Comparison of ENCODE assay signal across 21 cellular contexts in the genomic region with DNA sequence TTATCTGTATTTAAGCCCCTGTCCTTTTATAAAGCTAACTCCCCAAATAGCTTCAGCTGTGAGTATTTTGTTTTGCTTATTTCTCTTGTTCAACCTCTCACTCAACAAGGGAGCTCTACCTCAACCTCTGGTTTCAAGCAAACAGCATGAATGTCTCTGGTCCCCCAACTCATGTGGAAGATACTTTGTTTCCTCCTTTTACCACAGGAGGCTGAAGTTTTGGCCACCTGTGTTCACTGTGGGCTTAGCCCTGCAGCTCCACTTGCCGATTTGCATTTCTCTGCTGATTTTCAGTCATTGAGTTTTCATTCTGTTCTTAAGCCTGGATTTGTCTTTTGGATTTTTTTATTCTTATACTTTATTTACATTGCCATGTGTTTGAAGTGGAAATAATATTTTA.
"Had no signal": no experiment of that assay in that cellular context is flagged by ENCODE, and none has a peak within 500 bp of the region (broad histone marks: within the 10 kb centered on the region; RNA-seq: fewer than 3 reads in every experiment).

No MANE protein-coding gene starts in this region.

- H3K27me3 ChIP-seq: adrenal gland had no signal

- H3K4me1 Mint-ChIP-seq: activated CD4-positive, alpha-beta memory T cell treated with anti-CD3 and anti-CD28 coated beads, Interleukin-2, amount 10 ng/mL, durations not matched to agents 7 days and 5 days; activated CD4-positive, alpha-beta T cell treated with anti-CD3 and anti-CD28 coated beads for 36 hours; activated naive CD8-positive, alpha-beta T cell treated with anti-CD3 and anti-CD28 coated beads, Interleukin-2, amount 10 ng/mL, durations not matched to agents 7 days and 5 days; T-cell had no signal

- H3K4me3 Mint-ChIP-seq: activated CD4-positive, alpha-beta memory T cell treated with anti-CD3 and anti-CD28 coated beads, Interleukin-2, amount 10 ng/mL, durations not matched to agents 7 days and 5 days; activated CD4-positive, alpha-beta T cell treated with anti-CD3 and anti-CD28 coated beads for 36 hours; activated naive CD8-positive, alpha-beta T cell treated with anti-CD3 and anti-CD28 coated beads, Interleukin-2, amount 10 ng/mL, durations not matched to agents 7 days and 5 days; activated T-cell treated with anti-CD3 and anti-CD28 coated beads, Interleukin-2, amount 50 U/mL, for 72 hours; T-cell had no signal

- H3K27me3 Mint-ChIP-seq: activated CD4-positive, alpha-beta memory T cell treated with anti-CD3 and anti-CD28 coated beads, Interleukin-2, amount 10 ng/mL, durations not matched to agents 7 days and 5 days; activated CD4-positive, alpha-beta T cell treated with anti-CD3 and anti-CD28 coated beads for 36 hours; T-cell had no signal

- DNase-seq: activated CD4-positive, alpha-beta memory T cell treated with anti-CD3 and anti-CD28 coated beads, Interleukin-2, amount 10 ng/mL, durations not matched to agents 7 days and 5 days; activated CD4-positive, alpha-beta T cell treated with anti-CD3 and anti-CD28 coated beads for 36 hours; activated CD4-positive, alpha-beta T cell treated with anti-CD3 and anti-CD28 coated beads, Interleukin-2, amount 50 U/mL, for 1 hour; activated naive CD4-positive, alpha-beta T cell treated with anti-CD3 and anti-CD28 coated beads, Interleukin-2, amount 50 U/mL, for 16 hours; activated naive CD8-positive, alpha-beta T cell treated with anti-CD3 and anti-CD28 coated beads, Interleukin-2, amount 10 ng/mL, durations not matched to agents 7 days and 5 days; activated T-cell treated with anti-CD3 and anti-CD28 coated beads, Interleukin-2, amount 50 U/mL, for 72 hours; adrenal gland; anterior cingulate cortex; central memory CD4-positive, alpha-beta T cell; NCI-H1092; NCI-H1417 treated with DMSO at 0.1 percent for 48 hours; NCI-H1694; NCI-H2029; NCI-H2107; NCI-H2171 treated with DMSO at 0.1 percent for 48 hours; NCI-H226; NCI-H774; T-cell; WERI-Rb-1 had no signal

- H3K4me1 ChIP-seq: adrenal gland had no signal

- H3K36me3 Mint-ChIP-seq: activated naive CD8-positive, alpha-beta T cell treated with anti-CD3 and anti-CD28 coated beads, Interleukin-2, amount 10 ng/mL, durations not matched to agents 7 days and 5 days; T-cell had no signal

- H3K9me3 Mint-ChIP-seq: activated CD4-positive, alpha-beta memory T cell treated with anti-CD3 and anti-CD28 coated beads, Interleukin-2, amount 10 ng/mL, durations not matched to agents 7 days and 5 days; activated naive CD8-positive, alpha-beta T cell treated with anti-CD3 and anti-CD28 coated beads, Interleukin-2, amount 10 ng/mL, durations not matched to agents 7 days and 5 days; activated T-cell treated with anti-CD3 and anti-CD28 coated beads, Interleukin-2, amount 50 U/mL, for 72 hours; T-cell had no signal

- H3K27ac ChIP-seq: adrenal gland, SK-N-MC, WERI-Rb-1 had no signal

- H3K9me3 ChIP-seq: adrenal gland had no signal

- H3K27ac Mint-ChIP-seq: activated CD4-positive, alpha-beta memory T cell treated with anti-CD3 and anti-CD28 coated beads, Interleukin-2, amount 10 ng/mL, durations not matched to agents 7 days and 5 days; activated CD4-positive, alpha-beta T cell treated with anti-CD3 and anti-CD28 coated beads for 36 hours; activated naive CD8-positive, alpha-beta T cell treated with anti-CD3 and anti-CD28 coated beads, Interleukin-2, amount 10 ng/mL, durations not matched to agents 7 days and 5 days; activated T-cell treated with anti-CD3 and anti-CD28 coated beads, Interleukin-2, amount 50 U/mL, for 72 hours; T-cell had no signal

- ATAC-seq: activated CD4-positive, alpha-beta T cell treated with anti-CD3 and anti-CD28 coated beads for 36 hours; activated T-cell treated with anti-CD3 and anti-CD28 coated beads, Interleukin-2, amount 50 U/mL, for 72 hours; Right ventricle myocardium inferior; T-cell had no signal

- H3K36me3 ChIP-seq: adrenal gland, WERI-Rb-1 had no signal

- H3K4me3 ChIP-seq: adrenal gland, SK-N-MC had no signal
